ENCODE assay signal across 15 cellular contexts in genomic region chr5:173529861-173530260, GRCh38.
DNase-seq lines count a peak whose midpoint lies in the region; TF ChIP-seq lines count a peak whose summit lies in the region.
"Had no signal": no experiment of that assay in that cellular context is flagged by ENCODE, and none has a peak within 500 bp of the region (broad histone marks: within the 10 kb centered on the region; RNA-seq: fewer than 3 reads in every experiment).

No MANE protein-coding gene starts in this region.

- peaks cover 0 to 14% (median 0%) of the 10 kb centered on the region in 3 experiments for H3K27me3 ChIP-seq in neuronal stem cell (ENCODE audit: control insufficient read depth in 3 of 3, insufficient read depth in 3 of 3, low read depth in 1 of 3, low read length in 3 of 3)
- H3K27me3 ChIP-seq: BLaER1 had no signal

- H4K91ac ChIP-seq in neuronal stem cell (ENCODE audit: low read depth, low read length, poor library complexity): no peak overlapping the region

- H3K4ac ChIP-seq in neuronal stem cell (ENCODE audit: low read length): no peak overlapping the region

- no peak overlapping the region for H3K4me2 ChIP-seq in neuronal stem cell (ENCODE audit: insufficient read depth, low read length, poor library complexity, severe bottlenecking)
- H3K4me2 ChIP-seq: BLaER1 had no signal

- no peak for TF ChIP-seq POLR2A in lower leg skin (IDR thresholded peaks at IDR 0.05)

- H2BK5ac ChIP-seq in neuronal stem cell (ENCODE audit: low read length): no peak overlapping the region

- H3K4me1 ChIP-seq in neuronal stem cell (ENCODE audit: control insufficient read depth in 2 of 2, insufficient read depth in 1 of 2, low read depth in 1 of 2, low read length in 2 of 2): peaks cover 0 to 2% of the 10 kb centered on the region in 2 donors

- H3K14ac ChIP-seq in neuronal stem cell (ENCODE audit: low read length): no peak overlapping the region

- H2BK12ac ChIP-seq in neuronal stem cell (ENCODE audit: low read length): no peak overlapping the region

- no peaks in the 10 kb centered on the region for H3K79me1 ChIP-seq in neuronal stem cell (ENCODE audit: low read depth, low read length)

- H3K36me3 ChIP-seq in neuronal stem cell (replicated peaks in 1 of 2; ENCODE audit: control insufficient read depth in 2 of 2, insufficient read depth in 2 of 2, low read length in 2 of 2): no peaks in the 10 kb centered on the region
- H3K36me3 ChIP-seq: BLaER1 had no signal

- in situ Hi-C loops in SK-MEL-5 (cut with HindIII; ENCODE audit: low pct_unique_long_range_greater_than_20kb, low sequenced_read_pairs): no loop called here

- DNase-seq in COLO829 (ENCODE audit: low spot score): peak; percentile 17
- peak; percentile 72 for DNase-seq in SK-MEL-5 (ENCODE audit: low read depth, low spot score)
- no peak for DNase-seq in neuronal stem cell (ENCODE audit: low spot score)
- no peak for DNase-seq in NCI-H82 treated with DMSO at 0.1 percent for 48 hours (lab: John Stamatoyannopoulos, UW; ENCODE audit: unreplicated experiment)
- DNase-seq in activated naive CD4-positive, alpha-beta T cell (lab: John Stamatoyannopoulos, UW): no peak
- DNase-seq in lower leg skin (ENCODE audit: low spot score in 2 of 2): no peak
- DNase-seq: CD4-positive, CD25-positive, alpha-beta regulatory T cell; CD8-positive, alpha-beta T cell; DMS 273 treated with DMSO at 0.1 percent for 48 hours; DMS79; EL; HCEC 1CT had no signal

- H3K9me3 ChIP-seq in neuronal stem cell (replicated peaks in 1 of 2; ENCODE audit: control insufficient read depth in 2 of 2, insufficient read depth in 1 of 2, low read depth in 1 of 2, low read length in 2 of 2): no peaks in the 10 kb centered on the region
- H3K9me3 ChIP-seq: BLaER1 had no signal

- intact Hi-C loops in lower leg skin (cut with DNase I; ENCODE audit: low total_unique reads): no loop called here

- H4K8ac ChIP-seq in neuronal stem cell (ENCODE audit: low read depth, low read length): no peak overlapping the region

- TF ChIP-seq CTCF in lower leg skin (IDR thresholded peaks at IDR 0.05): no peak

- H2AFZ ChIP-seq in neuronal stem cell (ENCODE audit: low read length): no peak overlapping the region

- H3K9ac ChIP-seq in neuronal stem cell (ENCODE audit: low read depth, low read length, poor library complexity): no peak overlapping the region
- H3K9ac ChIP-seq: BLaER1 had no signal

- H2BK120ac ChIP-seq in neuronal stem cell (ENCODE audit: low read depth, low read length): no peak overlapping the region

- no peak overlapping the region for H3K27ac ChIP-seq in neuronal stem cell (replicated peaks; ENCODE audit: low read length)
- H3K27ac ChIP-seq: BLaER1, C4-2B had no signal

- peak overlapping the region; percentile 44 for H3K18ac ChIP-seq in neuronal stem cell (ENCODE audit: low read length)

- H3K4me3 ChIP-seq in neuronal stem cell (ENCODE audit: low read length in 2 of 2) (no peak overlapping the region), lower leg skin (ENCODE audit: low read depth, poor library complexity, severe bottlenecking) (no peak overlapping the region)
- H3K4me3 ChIP-seq: BLaER1, GM12878 had no signal

- no peak overlapping the region for H2AK5ac ChIP-seq in neuronal stem cell (ENCODE audit: low read depth, low read length)

- WGBS in neuronal stem cell (ENCODE audit: extremely low coverage in 2 of 2, insufficient read length in 2 of 2, insufficient replicate concordance in 1 of 2), 2 donors: no CpG with 5 or more reads among the region's 3 CpGs
- WGBS in lower leg skin, 2 donors: 87 to 93% methylated on average over 3 of the region's 3 CpGs

- no peak overlapping the region for H2BK15ac ChIP-seq in neuronal stem cell (ENCODE audit: low read length)

- no peak overlapping the region for H3K23ac ChIP-seq in neuronal stem cell (ENCODE audit: low read depth, low read length, poor library complexity)

Comparison
In these comparisons a context has a peak if more than half of its experiments do, and no peak if none do; other contexts are left out.
1. DNase-seq: peak in COLO829 (single experiment) and SK-MEL-5 (single experiment); none in neuronal stem cell (single experiment), NCI-H82 treated with DMSO at 0.1 percent for 48 hours (single experiment), activated naive CD4-positive, alpha-beta T cell (0 of 4) and lower leg skin (0 of 2).